In the genomic region with DNA sequence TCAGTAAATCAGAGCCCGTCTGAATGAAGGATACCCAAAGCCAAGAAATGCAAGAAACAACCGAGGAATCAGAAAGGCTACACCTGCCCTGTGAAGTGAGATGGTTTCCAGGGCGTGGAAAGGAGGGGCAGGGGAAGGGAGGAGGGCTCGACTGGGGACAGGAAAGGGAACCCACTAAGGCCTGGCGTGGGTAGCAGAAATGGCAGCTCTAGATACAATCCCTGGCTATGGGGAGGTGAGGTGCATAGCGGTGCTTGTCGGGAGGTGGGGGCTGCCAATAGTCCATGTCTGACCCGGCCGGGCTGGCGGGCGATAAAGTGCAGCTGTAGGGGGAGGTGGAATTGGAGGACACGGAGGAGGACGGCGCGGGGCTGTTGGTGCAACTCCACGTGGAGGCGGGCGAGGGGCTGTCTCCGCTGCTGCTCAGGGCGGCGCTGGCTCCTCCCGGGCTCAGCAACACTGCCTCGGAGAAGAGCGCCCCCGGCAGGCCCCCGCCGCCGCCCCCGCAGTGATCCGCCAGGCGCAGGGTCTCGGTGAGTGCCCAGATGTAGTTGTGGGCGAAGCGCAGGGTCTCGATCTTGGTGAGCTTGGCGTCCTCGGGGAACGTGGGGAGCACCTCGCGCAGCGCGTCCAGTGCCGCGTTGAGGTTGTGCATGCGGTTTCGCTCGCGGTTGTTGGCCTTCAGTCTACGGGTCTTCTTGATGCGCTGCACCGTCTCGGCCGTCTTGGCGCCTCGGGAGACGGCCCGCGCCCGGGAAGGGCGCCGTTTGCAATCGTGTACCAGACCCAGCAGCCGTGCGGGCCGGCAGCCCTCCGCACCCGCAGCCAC, we compare ENCODE assay signal across 8 cellular contexts. TPM values are rescaled to one million over a fixed set of nuclear protein-coding genes. Genes with fewer than 3 reads are reported as not detected.
A peak's percentile ranks its signal among the peaks of the same experiment; 100 is the strongest.
DNase-seq lines count a peak whose midpoint lies in the region; ATAC-seq and TF ChIP-seq lines count a peak whose summit lies in the region.

No MANE protein-coding gene starts in this region.

- no peaks in the 10 kb centered on the region for H3K9me2 ChIP-seq in PC-3 (replicated peaks; ENCODE audit: low read length)

- no peak for TF ChIP-seq POLR2A in esophagus muscularis mucosa (IDR thresholded peaks at IDR 0.05; ENCODE audit: low read depth)

- peaks cover 8% of the 10 kb centered on the region; the same call in 1 of the 2 replicates for H3K4me1 ChIP-seq in PC-3 (ENCODE audit: insufficient read depth, low read length)
- H3K4me1 ChIP-seq in esophagus muscularis mucosa: peaks cover 46 to 61% (median 55%) of the 10 kb centered on the region in 4 donors
- H3K4me1 ChIP-seq in rectal smooth muscle tissue (ENCODE audit: control insufficient read depth, insufficient read depth, low read length): peaks cover 4% of the 10 kb centered on the region

- peak; percentile 34 for DNase-seq in activated naive CD4-positive, alpha-beta T cell treated with anti-CD3 and anti-CD28 coated beads, Interleukin-2, amount 10 ng/mL, durations not matched to agents 7 days and 5 days
- DNase-seq in activated naive CD4-positive, alpha-beta T cell treated with anti-CD3 and anti-CD28 coated beads, Interleukin-2, amount 50 U/mL, for 16 hours: no peak
- DNase-seq in PC-3: no peak
- no peak for DNase-seq in esophagus muscularis mucosa (ENCODE audit: extremely low spot score)
- no peak for DNase-seq in T-helper 9 cell
- DNase-seq in DMS153 (lab: John Stamatoyannopoulos, UW): no peak

- no peaks in the 10 kb centered on the region for H3F3A ChIP-seq in PC-3 (ENCODE audit: low read length, unreplicated experiment)

- ATAC-seq in HG02623 (IDR thresholded peaks at IDR 0.05; ENCODE audit: unreplicated experiment): peak; percentile 1
- peak; percentile 5; the same call in 1 of the 2 replicates for ATAC-seq in PC-3

- POLR2A ChIA-PET in PC-3 (lab: Charles Lee; ENCODE audit: unreplicated experiment): no interaction called here

- no peaks in the 10 kb centered on the region for H3K79me2 ChIP-seq in PC-3 (ENCODE audit: low read length)

- H3K27me3 ChIP-seq in PC-3 (ENCODE audit: low read length) (peaks cover 72% of the 10 kb centered on the region), esophagus muscularis mucosa (peaks cover 16 to 100% (median 87%) of the 10 kb centered on the region in 4 donors), rectal smooth muscle tissue (ENCODE audit: control insufficient read depth, insufficient read depth, low read length) (peaks cover 53% of the 10 kb centered on the region)

- H3K9me3 ChIP-seq in PC-3 (ENCODE audit: low read length): no peaks in the 10 kb centered on the region
- no peaks in the 10 kb centered on the region for H3K9me3 ChIP-seq in esophagus muscularis mucosa

- H3K4me3 ChIP-seq in PC-3 (ENCODE audit: low read length) (peak overlapping the region; percentile 69), esophagus muscularis mucosa (peak overlapping the region; percentile 54 to 66 (median 58)), rectal smooth muscle tissue (ENCODE audit: low read length) (peak overlapping the region; percentile 82)

- H3K4me1 Mint-ChIP-seq in activated naive CD4-positive, alpha-beta T cell treated with anti-CD3 and anti-CD28 coated beads, Interleukin-2, amount 10 ng/mL, durations not matched to agents 7 days and 5 days: peaks cover 68% of the 10 kb centered on the region

- WGBS in esophagus muscularis mucosa: 4% methylated on average over 20 of the region's 67 CpGs

- H2AFZ ChIP-seq in PC-3 (ENCODE audit: low read length): no peak overlapping the region; the same call in 1 of the 2 replicates

- no peak overlapping the region for H3K27ac ChIP-seq in PC-3 (ENCODE audit: low read length)
- no peak overlapping the region for H3K27ac ChIP-seq in esophagus muscularis mucosa (replicated peaks in 1 of 4)
- H3K27ac ChIP-seq in rectal smooth muscle tissue (ENCODE audit: low read depth, low read length): no peak overlapping the region

- peaks cover 96% of the 10 kb centered on the region for H3K27me3 Mint-ChIP-seq in activated naive CD4-positive, alpha-beta T cell treated with anti-CD3 and anti-CD28 coated beads, Interleukin-2, amount 10 ng/mL, durations not matched to agents 7 days and 5 days

- peaks cover 10% of the 10 kb centered on the region for H3K36me3 Mint-ChIP-seq in activated naive CD4-positive, alpha-beta T cell treated with anti-CD3 and anti-CD28 coated beads, Interleukin-2, amount 10 ng/mL, durations not matched to agents 7 days and 5 days

- no peaks in the 10 kb centered on the region for H3K9me3 Mint-ChIP-seq in activated naive CD4-positive, alpha-beta T cell treated with anti-CD3 and anti-CD28 coated beads, Interleukin-2, amount 10 ng/mL, durations not matched to agents 7 days and 5 days

- H3K4me2 ChIP-seq in PC-3 (ENCODE audit: low read length): peak overlapping the region; percentile 91; the same call in 1 of the 2 replicates

- H3K27ac Mint-ChIP-seq in activated naive CD4-positive, alpha-beta T cell treated with anti-CD3 and anti-CD28 coated beads, Interleukin-2, amount 10 ng/mL, durations not matched to agents 7 days and 5 days: peak overlapping the region; percentile 84

- no peak for TF ChIP-seq EP300 in esophagus muscularis mucosa (IDR thresholded peaks at IDR 0.05)

- H3K9ac ChIP-seq in PC-3 (ENCODE audit: low read length): no peak overlapping the region
- H3K9ac ChIP-seq in rectal smooth muscle tissue (ENCODE audit: low read length): no peak overlapping the region

- peak overlapping the region; percentile 80 for H3K4me3 Mint-ChIP-seq in activated naive CD4-positive, alpha-beta T cell treated with anti-CD3 and anti-CD28 coated beads, Interleukin-2, amount 10 ng/mL, durations not matched to agents 7 days and 5 days

- BruUV-seq in PC-3 (replicated peaks; lab: Mats Ljungman, UMichigan): no TSS peak

- H3K36me3 ChIP-seq in PC-3 (ENCODE audit: low read depth, low read length) (no peaks in the 10 kb centered on the region), esophagus muscularis mucosa (no peaks in the 10 kb centered on the region), rectal smooth muscle tissue (ENCODE audit: control insufficient read depth, insufficient read depth, low read length) (no peaks in the 10 kb centered on the region)

- TF ChIP-seq CTCF in PC-3 (conservative IDR thresholded peaks at IDR 0.05; ENCODE audit: low read depth, low read length) (no peak), esophagus muscularis mucosa (IDR thresholded peaks at IDR 0.05) (no peak)

- intact Hi-C loops in PC-3 (cut with micrococcal nuclease): no loop called here
- intact Hi-C loops in esophagus muscularis mucosa (cut with DNase I): no loop called here

- H4K20me1 ChIP-seq in PC-3 (ENCODE audit: low read length): no peaks in the 10 kb centered on the region

- CTCF ChIA-PET in activated naive CD4-positive, alpha-beta T cell treated with anti-CD3 and anti-CD28 coated beads, Interleukin-2, amount 10 ng/mL, durations not matched to agents 7 days and 5 days (lab: Charles Lee): interaction anchor here (0.6 to 1.5 kb wide), 3 partner anchors 10 to 241 kb away, joined by 3 read pairs; no protein-coding TSS in a partner anchor
- CTCF ChIA-PET in PC-3 (lab: Charles Lee): no interaction called here

RNA-seq across cellular contexts. Expression of a gene that starts 1.3 kb away (rescaled TPM):
- total RNA-seq in PC-3 (2014; rRNA removed) (not detected in 2 replicates), esophagus muscularis mucosa (not detected)
